Comparison of ENCODE assay signal across 8 cellular contexts in the genomic region with DNA sequence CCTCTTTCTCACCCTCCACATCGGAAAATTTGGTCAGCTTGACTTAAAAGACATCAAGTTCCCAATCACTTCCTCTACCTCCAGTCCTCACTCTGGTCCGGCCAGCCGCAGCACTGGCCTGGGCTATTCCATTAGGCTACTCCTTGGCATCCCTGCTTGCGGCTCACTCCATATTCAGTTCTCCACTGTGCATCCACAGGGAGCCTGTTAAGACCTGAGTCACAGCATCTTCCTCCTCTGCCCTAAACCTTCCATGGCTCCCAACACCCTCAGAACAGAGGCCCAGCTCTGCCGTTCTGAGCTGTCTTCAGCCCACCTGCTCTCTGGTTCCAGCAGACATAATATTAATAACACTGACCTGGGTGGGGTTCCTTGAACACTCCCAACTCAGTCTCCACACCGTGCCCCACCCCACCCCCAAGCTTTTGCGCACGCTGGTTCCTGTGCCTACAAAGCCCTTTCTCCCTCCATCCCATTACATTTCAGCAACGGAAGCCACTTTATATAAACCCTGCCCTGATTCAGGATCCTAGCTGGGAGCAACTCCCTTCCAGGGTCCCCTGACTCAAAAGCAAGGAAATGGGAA. TPM values are rescaled to one million over a fixed set of nuclear protein-coding genes. Genes with fewer than 3 reads are reported as not detected.
DNase-seq lines count a peak whose midpoint lies in the region; ATAC-seq, FAIRE-seq and TF ChIP-seq lines count a peak whose summit lies in the region.

No MANE protein-coding gene starts in this region.

- H3K4me2 ChIP-seq in GM23338 = peak overlapping the region; percentile 97

- H3K9me3 ChIP-seq in T-helper 17 cell (ENCODE audit: control insufficient read depth, low read length, poor library complexity, severe bottlenecking) = peaks cover 33% of the 10 kb centered on the region
- H3K9me3 ChIP-seq in pancreas = peaks cover 0 to 7% (median 0%) of the 10 kb centered on the region in 4 donors

- H3K4me1 ChIP-seq in GM23338 (ENCODE audit: insufficient read depth) (peaks cover 13% of the 10 kb centered on the region), pancreas (peaks cover 0 to 10% (median 5%) of the 10 kb centered on the region in 3 donors)

- no peak overlapping the region for H3K27ac ChIP-seq in GM23338 (ENCODE audit: low read depth)
- H3K27ac ChIP-seq in pancreas = peak overlapping the region in 3 of 4 donors; percentile 0 to 53 (median 10)
- H3K27ac ChIP-seq in substantia nigra (ENCODE audit: low read depth, low read length, poor library complexity, severe bottlenecking) = no peak overlapping the region

- peaks cover 15% of the 10 kb centered on the region for H3K79me2 ChIP-seq in GM23338 (replicated peaks; ENCODE audit: insufficient read depth)

- peaks cover 13% of the 10 kb centered on the region for H3K4me1 Mint-ChIP-seq in GM23338
- H3K4me1 Mint-ChIP-seq in T-helper 17 cell = peaks cover 9% of the 10 kb centered on the region

- no peaks in the 10 kb centered on the region for H4K20me1 ChIP-seq in GM23338 (replicated peaks; ENCODE audit: insufficient read depth)

- H3K27me3 ChIP-seq in GM23338 (ENCODE audit: insufficient read depth) (peaks cover 11% of the 10 kb centered on the region), pancreas (no peaks in the 10 kb centered on the region)

- ATAC-seq in GM23338 = no peak; the same call in 1 of the 3 replicates
- ATAC-seq in T-helper 17 cell = no peak
- peak; percentile 26 to 38 (median 30) for ATAC-seq in pancreas
- no peak for ATAC-seq in GM21447 (IDR thresholded peaks at IDR 0.05; ENCODE audit: unreplicated experiment)
- no peak for ATAC-seq in HG02870 (IDR thresholded peaks at IDR 0.05; ENCODE audit: unreplicated experiment)
- no peak for ATAC-seq in HG03280 (IDR thresholded peaks at IDR 0.05; ENCODE audit: unreplicated experiment)

- H3K36me3 Mint-ChIP-seq in GM23338 (ENCODE audit: low read depth) (peaks cover 64% of the 10 kb centered on the region), T-helper 17 cell (ENCODE audit: low read depth) (peaks cover 10% of the 10 kb centered on the region)

- H3K9me2 ChIP-seq in GM23338 (ENCODE audit: insufficient read depth) = no peaks in the 10 kb centered on the region

- 0 out of 2 replicates have a peak, but pooled peaks cover 3% of the 10 kb centered on the region for H3F3A ChIP-seq in GM23338 (replicated peaks; ENCODE audit: low read depth)

- H2AFZ ChIP-seq in GM23338 = peak overlapping the region; percentile 97

- peak overlapping the region; percentile 76 for H3K4me3 Mint-ChIP-seq in GM23338
- peak overlapping the region; percentile 87 for H3K4me3 Mint-ChIP-seq in T-helper 17 cell

- intact Hi-C loops in pancreas (cut with DNase I) = loop anchor here in 1 of 3 donors (10.0 kb wide), 1 partner anchor 52 kb away; no protein-coding TSS in a partner anchor

- no peak for DNase-seq in GM23338 (ENCODE audit: low spot score)
- no peak for DNase-seq in T-helper 17 cell
- no peak for DNase-seq in fibroblast of mammary gland (ENCODE audit: low read depth)
- peak in 1 of 6 donors; percentile 16 for DNase-seq in pancreas
- no peak for DNase-seq in substantia nigra (lab: John Stamatoyannopoulos, UW)

- WGBS in pancreas, 2 donors = 32 to 33% methylated on average over 9 of the region's 9 CpGs

- no peak for TF ChIP-seq CTCF in GM23338 (conservative IDR thresholded peaks at IDR 0.05; ENCODE audit: low read depth in 2 of 2)
- no peak for TF ChIP-seq CTCF in fibroblast of mammary gland (conservative IDR thresholded peaks at IDR 0.05; ENCODE audit: control insufficient read depth, insufficient read depth, low read depth, low read length)
- no peak for TF ChIP-seq CTCF in pancreas (IDR thresholded peaks at IDR 0.05)

- H3K27me3 Mint-ChIP-seq in GM23338 (ENCODE audit: insufficient read depth, low read depth, poor library complexity) (peaks cover 25% of the 10 kb centered on the region), T-helper 17 cell (no peaks in the 10 kb centered on the region)

- no peak overlapping the region for H3K27ac Mint-ChIP-seq in GM23338
- peak overlapping the region; percentile 75 for H3K27ac Mint-ChIP-seq in T-helper 17 cell

- peaks cover 69% of the 10 kb centered on the region for H3K9me3 Mint-ChIP-seq in GM23338

- H3K36me3 ChIP-seq in GM23338 (ENCODE audit: insufficient read depth) (peaks cover 16% of the 10 kb centered on the region), pancreas (peaks cover 5 to 18% (median 16%) of the 10 kb centered on the region in 3 donors)

- FAIRE-seq in pancreas (lab: Jason Lieb, UNC) = no peak

- H3K4me3 ChIP-seq in GM23338 (peak overlapping the region; percentile 97), fibroblast of mammary gland (ENCODE audit: control insufficient read depth, low read depth, low read length) (peak overlapping the region; percentile 65), pancreas (peak overlapping the region; percentile 96 to 98 (median 97))

TF ChIP-seq in GM23338, 12 proteins besides CTCF, POLR2A, EP300 and RAD21:
- TF ChIP-seq EZH2 (IDR thresholded peaks at IDR 0.05; ENCODE audit: low read depth, unreplicated experiment) = no peak

RNA-seq across cellular contexts. Expression of a gene that starts 1.0 kb away (rescaled TPM):
- total RNA-seq in GM23338 (2014; rRNA removed; shearing (Covaris generic)) = 8.8 and 12.8 TPM in 2 replicates
- polyA plus RNA-seq in GM23338 (2016; fragmentation: Nextera tagmentation; extraction: Ambion mirVana) (1.3 and 1.6 TPM in 2 replicates), pancreas (1 to 10 TPM; 1.0 to 1.6 TPM)
- total RNA-seq in T-helper 17 cell (10 to 100 TPM; 15.1 to 15.5 TPM), pancreas (1 to 10 TPM; 1.5 to 6.4 (median 2.6) TPM)

RNA-seq across cellular contexts. Expression of a gene that starts 36.3 kb away (rescaled TPM):
- 4.0 and 18.7 TPM in 2 replicates for total RNA-seq in GM23338 (2014; rRNA removed; shearing (Covaris generic))
- polyA plus RNA-seq in GM23338 (2016; fragmentation: Nextera tagmentation; extraction: Ambion mirVana) (3.3 and 4.1 TPM in 2 replicates), pancreas (1 to 10 TPM; 2.8 to 3.1 TPM)
- total RNA-seq in T-helper 17 cell (1 to 10 TPM; 3.0 to 3.5 TPM), pancreas (1 to 10 TPM; 1.1 to 3.1 (median 2.2) TPM)

RNA-seq across cellular contexts. Expression of a gene that starts 37.1 kb away (rescaled TPM):
- 141 and 174 TPM in 2 replicates for total RNA-seq in GM23338 (2014; rRNA removed; shearing (Covaris generic))
- polyA plus RNA-seq in GM23338 (2016; fragmentation: Nextera tagmentation; extraction: Ambion mirVana) = 122 and 125 TPM in 2 replicates
- total RNA-seq in T-helper 17 cell = 100 to 1,000 TPM; 153 to 162 TPM
- total RNA-seq in pancreas = 10 to 100 TPM; 47.3 to 97.2 (median 87.4) TPM
- 100 to 1,000 TPM in 1 of 2 donors, 10 to 100 TPM in 1; 49.7 to 137 TPM for polyA plus RNA-seq in pancreas

Comparison
In these comparisons a context has a peak if more than half of its experiments do, and no peak if none do; other contexts are left out.
1. ATAC-seq: peak in pancreas (4 of 4); none in GM23338 (single experiment), T-helper 17 cell (single experiment), GM21447 (single experiment), HG02870 (single experiment) and HG03280 (single experiment).
2. H3K27ac ChIP-seq: peak in pancreas (3 of 4); none in GM23338 (single experiment) and substantia nigra (single experiment).
3. Peak in every context shown above with its lines, with median percentiles within 50 percentile points of each other: H3K4me3 ChIP-seq.